Comparison of ENCODE assay signal across 18 cellular contexts in genomic region chr4:133095591-133095990, GRCh38. TPM values are rescaled to one million over a fixed set of nuclear protein-coding genes. Genes with fewer than 3 reads are reported as not detected.
DNase-seq lines count a peak whose midpoint lies in the region; ATAC-seq and TF ChIP-seq lines count a peak whose summit lies in the region.
"Had no signal": no experiment of that assay in that cellular context is flagged by ENCODE, and none has a peak within 500 bp of the region (broad histone marks: within the 10 kb centered on the region; RNA-seq: fewer than 3 reads in every experiment).

No MANE protein-coding gene starts in this region.

- no peaks in the 10 kb centered on the region for H3K4me1 ChIP-seq in adipocyte (ENCODE audit: control insufficient read depth, insufficient read depth, low read length)
- H3K4me1 ChIP-seq in transverse colon = no peaks in the 10 kb centered on the region
- H3K4me1 ChIP-seq: BLaER1 had no signal

- no peak overlapping the region for H3K27ac ChIP-seq in transverse colon
- H3K27ac ChIP-seq: BLaER1, PC-9 had no signal

- H3K36me3 ChIP-seq in adipocyte (ENCODE audit: control insufficient read depth, insufficient read depth, low read length, severe bottlenecking) = no peaks in the 10 kb centered on the region
- no peaks in the 10 kb centered on the region for H3K36me3 ChIP-seq in transverse colon
- H3K36me3 ChIP-seq: BLaER1, MG63 had no signal

- DNase-seq in HFFc6 (peak; percentile 51), adipocyte (ENCODE audit: low read depth) (peak; percentile 4), fibroblast of villous mesenchyme (ENCODE audit: low read depth) (peak; percentile 0), AML-193 (lab: John Stamatoyannopoulos, UW) (no peak), transverse colon (no peak)
- DNase-seq: CD8-positive, alpha-beta memory T cell; DND-41; H7; KBM-7; MG63; NCI-H1105; NCI-H187; NCI-H69; NK-92 treated with Interleukin-12 subunit alpha and Interleukin-12 subunit beta, amount 100 ng/mL, for 24 hours; PC-9 had no signal

- 77 to 82% methylated on average over 2 of the region's 2 CpGs for WGBS in transverse colon (ENCODE audit: low coverage in 1 of 2), 2 donors

- H3K4me3 Mint-ChIP-seq in HFFc6 = no peak overlapping the region
- H3K4me3 Mint-ChIP-seq: CD8-positive, alpha-beta memory T cell had no signal

- peaks cover 4% of the 10 kb centered on the region; the same call in 1 of the 2 replicates for H3K9me3 Mint-ChIP-seq in HFFc6

- H3K27ac Mint-ChIP-seq in HFFc6 = no peak overlapping the region
- H3K27ac Mint-ChIP-seq: CD8-positive, alpha-beta memory T cell had no signal

- H3K4me3 ChIP-seq in adipocyte (ENCODE audit: low read length) = no peak overlapping the region
- H3K4me3 ChIP-seq in fibroblast of villous mesenchyme (ENCODE audit: low read depth, low read length) = no peak overlapping the region
- no peak overlapping the region for H3K4me3 ChIP-seq in transverse colon
- H3K4me3 ChIP-seq: BLaER1, MG63, PC-9 had no signal

- ATAC-seq in HG03095 (IDR thresholded peaks at IDR 0.05; ENCODE audit: unreplicated experiment) (no peak), GM21619 (IDR thresholded peaks at IDR 0.05; ENCODE audit: unreplicated experiment) (no peak)

- no peaks in the 10 kb centered on the region; the same call in 1 of the 2 replicates for H3K36me3 Mint-ChIP-seq in HFFc6 (ENCODE audit: low read depth)

- H3K27me3 ChIP-seq in adipocyte (replicated peaks; ENCODE audit: control insufficient read depth, insufficient read depth, low read length) (no peaks in the 10 kb centered on the region), transverse colon (no peaks in the 10 kb centered on the region)
- H3K27me3 ChIP-seq: BLaER1, MG63 had no signal

- in situ Hi-C loops in transverse colon (cut with MboI; ENCODE audit: low pct_ligation_motif_present in 1 of 4, low pct_unique_long_range_greater_than_20kb in 1 of 4, low sequenced_read_pairs in 3 of 4) = no loop called here

- H3K9me3 ChIP-seq in adipocyte (ENCODE audit: control insufficient read depth, low read length) (no peaks in the 10 kb centered on the region), transverse colon (no peaks in the 10 kb centered on the region)
- H3K9me3 ChIP-seq: BLaER1, MG63 had no signal

- intact Hi-C loops in transverse colon (cut with DNase I; ENCODE audit: low total_unique reads) = no loop called here

- no peaks in the 10 kb centered on the region; the same call in 1 of the 2 replicates for H3K27me3 Mint-ChIP-seq in HFFc6 (ENCODE audit: insufficient read depth)
- H3K27me3 Mint-ChIP-seq: CD8-positive, alpha-beta memory T cell had no signal

- no peak for TF ChIP-seq EP300 in transverse colon (IDR thresholded peaks at IDR 0.05; ENCODE audit: low read depth)

- TF ChIP-seq POLR2A in transverse colon (IDR thresholded peaks at IDR 0.05) = no peak

- TF ChIP-seq CTCF in HFFc6 (IDR thresholded peaks at IDR 0.05) = no peak
- no peak for TF ChIP-seq CTCF in fibroblast of villous mesenchyme (IDR thresholded peaks at IDR 0.05; ENCODE audit: insufficient read depth, low read depth, low read length)
- TF ChIP-seq CTCF in transverse colon (IDR thresholded peaks at IDR 0.05) = no peak

- peaks cover 8% of the 10 kb centered on the region; the same call in 1 of the 2 replicates for H3K4me1 Mint-ChIP-seq in HFFc6 (ENCODE audit: low read depth)
- H3K4me1 Mint-ChIP-seq: CD8-positive, alpha-beta memory T cell had no signal

- H3K9ac ChIP-seq in adipocyte (ENCODE audit: low read length) = no peak overlapping the region
- H3K9ac ChIP-seq: BLaER1 had no signal

RNA-seq across cellular contexts. Expression of gene PCDH10, which starts 53.5 kb away (rescaled TPM):
- 100 to 1,000 TPM in 1 of 6 experiments, 10 to 100 TPM in 5; 25.2 to 151 (median 26.8) TPM for total RNA-seq in HFFc6 (2021; fragmentation: NEBNext Ultra II Directional; extraction: Animal tissue kit (Norgen Biotek cat#: 25700))
- total RNA-seq in fibroblast of villous mesenchyme (16.4 and 25.8 TPM in 2 replicates), transverse colon (under 1 TPM; 0.27 to 0.60 (median 0.43) TPM)
- total RNA-seq: CD8-positive, alpha-beta memory T cell; PC-9 had no signal

Comparison
In these comparisons a context has a peak if more than half of its experiments do, and no peak if none do; other contexts are left out.
1. DNase-seq: peak in HFFc6 (single experiment), adipocyte (single experiment) and fibroblast of villous mesenchyme (single experiment); none in AML-193 (0 of 2) and transverse colon (single experiment).
2. RNA of gene PCDH10, which starts 53.5 kb away (total RNA-seq): 25.2 to 151 TPM in HFFc6 and 16.4 to 25.8 TPM in fibroblast of villous mesenchyme; 0.27 to 0.60 TPM in transverse colon; every median in the first group is over 10 times any median in the second.